In the genomic region with DNA sequence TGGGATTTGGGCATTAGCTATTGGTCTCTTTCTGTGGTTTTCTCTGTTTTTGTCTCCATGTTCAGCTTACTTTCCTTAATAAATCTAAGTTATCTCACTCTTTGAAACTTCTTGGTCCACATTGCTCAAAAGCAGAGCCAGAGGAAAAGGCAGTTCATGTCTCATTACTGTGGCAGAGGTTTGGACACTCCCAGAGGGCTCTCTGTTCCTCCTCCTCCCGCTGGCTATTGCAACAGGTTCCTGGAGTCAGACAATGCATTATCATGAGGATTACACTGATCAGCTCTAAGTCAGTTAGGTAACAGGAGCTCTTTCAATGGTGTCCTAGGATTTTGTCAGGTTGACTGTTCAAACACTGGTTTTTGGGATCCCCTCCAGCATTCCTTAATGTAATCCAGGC, we compare ENCODE assay signal across 13 cellular contexts.
A peak's percentile ranks its signal among the peaks of the same experiment; 100 is the strongest.
DNase-seq lines count a peak whose midpoint lies in the region; TF ChIP-seq lines count a peak whose summit lies in the region.
"Had no signal": no experiment of that assay in that cellular context is flagged by ENCODE, and none has a peak within 500 bp of the region (broad histone marks: within the 10 kb centered on the region; RNA-seq: fewer than 3 reads in every experiment).

No MANE protein-coding gene starts in this region.

- H3K36me3 ChIP-seq in osteoblast (ENCODE audit: insufficient read depth, low read length): no peaks in the 10 kb centered on the region

- H3K4me3 ChIP-seq in osteoblast (ENCODE audit: insufficient read depth, low read length): peak overlapping the region; percentile 62
- H3K4me3 ChIP-seq: skin epidermis had no signal

- no peak overlapping the region for H3K27ac ChIP-seq in RWPE1
- H3K27ac ChIP-seq in osteoblast (ENCODE audit: low read depth, low read length): peak overlapping the region; percentile 74
- H3K27ac ChIP-seq: skin epidermis had no signal

- no peaks in the 10 kb centered on the region for H3K79me2 ChIP-seq in osteoblast (ENCODE audit: insufficient read depth, low read length)

- peak overlapping the region; percentile 79 for H2AFZ ChIP-seq in osteoblast (ENCODE audit: low read length)

- POLR2A ChIA-PET in RWPE1 (lab: Yijun Ruan, JAX; ENCODE audit: low non-redundant PET): no interaction called here

- TF ChIP-seq CTCF in RWPE1 (conservative IDR thresholded peaks at IDR 0.05; ENCODE audit: low read depth) (no peak), osteoblast (IDR thresholded peaks at IDR 0.05; ENCODE audit: extremely low read depth, low read depth, low read length) (no peak)

- no peaks in the 10 kb centered on the region for H3K9me3 ChIP-seq in osteoblast (ENCODE audit: low read depth, low read length)

- H4K20me1 ChIP-seq in osteoblast (ENCODE audit: insufficient read depth, low read length): no peaks in the 10 kb centered on the region

- CTCF ChIA-PET in RWPE1 (lab: Yijun Ruan, JAX): no interaction called here

- peak overlapping the region; percentile 85 for H3K4me2 ChIP-seq in osteoblast (ENCODE audit: insufficient read depth, low read length)

- peak; percentile 16 for DNase-seq in ELR (ENCODE audit: low read depth)
- peak; percentile 35 for DNase-seq in RWPE1 (ENCODE audit: low spot score)
- peak; percentile 23 for DNase-seq in fibroblast of the conjunctiva (ENCODE audit: low read depth)
- DNase-seq in osteoblast (ENCODE audit: insufficient read length, low spot score, missing footprints): no peak
- DNase-seq in NCI-H446 treated with DMSO at 0.1 percent for 48 hours (lab: John Stamatoyannopoulos, UW): no peak
- DNase-seq in NCI-H748 treated with DMSO at 0.1 percent for 48 hours (lab: John Stamatoyannopoulos, UW): no peak
- DNase-seq in NCI-H1930 (lab: John Stamatoyannopoulos, UW): no peak
- DNase-seq in NCI-H526 treated with DMSO at 0.1 percent for 48 hours (lab: John Stamatoyannopoulos, UW): no peak
- DNase-seq: activated naive CD8-positive, alpha-beta T cell treated with anti-CD3 and anti-CD28 coated beads, Interleukin-2, amount 10 ng/mL, durations not matched to agents 7 days and 5 days; DMS 273 treated with DMSO at 0.1 percent for 48 hours; hippocampal formation; NCI-H2029 treated with DMSO at 0.1 percent for 48 hours had no signal

- H3K27me3 ChIP-seq in osteoblast (ENCODE audit: insufficient read depth, low read length): no peaks in the 10 kb centered on the region

- H3K4me1 ChIP-seq in osteoblast (ENCODE audit: insufficient read depth, low read length): peaks cover 37% of the 10 kb centered on the region

Comparison
In these comparisons a context has a peak if more than half of its experiments do, and no peak if none do; other contexts are left out.
1. DNase-seq: peak in ELR (single experiment), RWPE1 (single experiment) and fibroblast of the conjunctiva (single experiment); none in osteoblast (single experiment), NCI-H446 treated with DMSO at 0.1 percent for 48 hours (single experiment), NCI-H748 treated with DMSO at 0.1 percent for 48 hours (single experiment), NCI-H1930 (0 of 2) and NCI-H526 treated with DMSO at 0.1 percent for 48 hours (single experiment).